In the genomic region with DNA sequence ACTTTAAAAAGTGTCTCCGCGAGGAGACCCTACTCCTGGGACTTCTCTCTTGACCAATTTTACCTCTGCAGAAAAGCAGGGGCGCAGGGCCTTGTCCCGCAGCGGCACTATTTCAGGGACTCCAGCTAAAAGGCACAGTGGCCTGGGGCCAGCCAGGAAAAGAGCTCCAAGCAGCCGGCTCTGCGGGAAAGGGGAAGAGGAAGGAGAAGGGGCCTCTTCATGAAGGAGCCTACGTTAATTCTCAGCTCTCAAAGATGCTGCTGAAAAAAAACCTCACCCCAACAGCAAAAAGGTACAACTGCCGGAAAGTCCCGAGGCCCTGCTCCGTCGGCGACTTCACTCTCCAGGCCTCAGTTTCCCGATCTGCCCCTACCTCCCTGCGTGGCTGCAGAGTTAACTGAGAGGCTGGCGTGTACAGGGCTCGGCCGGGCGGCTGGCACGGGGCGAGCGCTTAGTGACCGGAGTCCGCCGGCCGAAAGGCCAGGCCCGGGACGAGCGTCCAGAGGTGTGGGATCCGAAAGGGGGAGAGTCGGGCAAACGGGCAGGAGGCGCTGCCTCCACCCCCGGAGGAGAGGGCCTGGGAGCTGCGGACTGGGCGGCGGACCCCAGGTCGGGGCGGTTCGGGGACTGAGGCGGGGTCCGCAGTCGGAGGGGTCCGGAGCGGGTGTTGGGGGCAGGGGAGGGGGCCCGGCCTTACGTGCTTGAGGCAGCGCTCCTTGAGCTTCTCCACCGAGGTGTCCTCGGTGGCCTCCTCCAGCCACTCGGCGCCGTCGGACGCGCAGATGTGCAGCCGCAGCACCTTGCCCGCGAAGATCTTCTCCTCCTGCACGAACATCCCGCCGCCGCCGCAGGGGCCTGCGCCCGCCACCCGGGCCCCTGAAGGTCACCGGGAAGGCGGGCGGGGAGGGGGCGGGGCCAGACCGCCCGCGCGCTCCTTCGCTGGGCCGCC, we compare ENCODE assay signal across 8 cellular contexts. TPM values are rescaled to one million over a fixed set of nuclear protein-coding genes. Genes with fewer than 3 reads are reported as not detected.
DNase-seq lines count a peak whose midpoint lies in the region; ATAC-seq, FAIRE-seq and TF ChIP-seq lines count a peak whose summit lies in the region.

No MANE protein-coding gene starts in this region.

- ATAC-seq in HG02885 (IDR thresholded peaks at IDR 0.05; ENCODE audit: poor library complexity, unreplicated experiment) = peak; percentile 7
- peak; percentile 48 for ATAC-seq in RWPE2 (ENCODE audit: low read depth)

- H3K27ac Mint-ChIP-seq in endodermal cell = peak overlapping the region; percentile 84

- WGBS in endodermal cell (ENCODE audit: insufficient coverage in 1 of 2, insufficient read length in 1 of 2), 2 experiments = 4 to 8% methylated on average over 16 to 77 of the region's 77 CpGs

- peak overlapping the region; percentile 56 for H3K9ac ChIP-seq in endodermal cell (ENCODE audit: extremely low read depth, low read length, poor library complexity, severe bottlenecking)

- H3K4me3 Mint-ChIP-seq in endodermal cell = peak overlapping the region; percentile 84

- H3K4me1 Mint-ChIP-seq in endodermal cell = peaks cover 13% of the 10 kb centered on the region

- peak overlapping the region; percentile 71 for H3K4me3 ChIP-seq in RWPE2 (ENCODE audit: severe bottlenecking)
- H3K4me3 ChIP-seq in endodermal cell (ENCODE audit: low read length) = peak overlapping the region; percentile 82
- peak overlapping the region; percentile 76 to 93 for H3K4me3 ChIP-seq in muscle layer of duodenum (ENCODE audit: low read depth in 1 of 2, low read length in 2 of 2)

- peak overlapping the region; percentile 52 for H3K27ac ChIP-seq in RWPE2 (ENCODE audit: poor library complexity, severe bottlenecking)
- peak overlapping the region; percentile 38 for H3K27ac ChIP-seq in endodermal cell (ENCODE audit: low read depth, low read length)
- no peak overlapping the region for H3K27ac ChIP-seq in muscle layer of duodenum (ENCODE audit: low read length)

- no peak for FAIRE-seq in HTR-8/SVneo (lab: Jason Lieb, UNC)

- no peaks in the 10 kb centered on the region for H3K9me3 ChIP-seq in RWPE2 (ENCODE audit: severe bottlenecking)
- no peaks in the 10 kb centered on the region for H3K9me3 ChIP-seq in endodermal cell (ENCODE audit: control insufficient read depth, low read length)
- no peaks in the 10 kb centered on the region for H3K9me3 ChIP-seq in muscle layer of duodenum (ENCODE audit: control insufficient read depth in 1 of 2, low read length in 2 of 2)

- no peaks in the 10 kb centered on the region for H3K4me1 ChIP-seq in RWPE2 (ENCODE audit: insufficient read depth, poor library complexity, severe bottlenecking)
- H3K4me1 ChIP-seq in endodermal cell (ENCODE audit: control insufficient read depth, insufficient read depth, low read length) = peaks cover 5% of the 10 kb centered on the region
- peaks cover 10 to 14% of the 10 kb centered on the region in 2 donors for H3K4me1 ChIP-seq in muscle layer of duodenum (ENCODE audit: control insufficient read depth in 1 of 2, insufficient read depth in 2 of 2, low read length in 2 of 2)

- H3K27me3 ChIP-seq in RWPE2 (ENCODE audit: insufficient read depth, poor library complexity, severe bottlenecking) (no peaks in the 10 kb centered on the region), endodermal cell (ENCODE audit: control insufficient read depth, insufficient read depth, low read length, poor library complexity, severe bottlenecking) (peaks cover 4% of the 10 kb centered on the region), muscle layer of duodenum (ENCODE audit: low read depth, low read length) (no peaks in the 10 kb centered on the region)

- H3K27me3 Mint-ChIP-seq in endodermal cell (ENCODE audit: insufficient read depth) = peaks cover 3% of the 10 kb centered on the region

- H3K36me3 Mint-ChIP-seq in endodermal cell (ENCODE audit: low read depth) = peaks cover 2% of the 10 kb centered on the region

- no peak for TF ChIP-seq CTCF in RWPE2 (IDR thresholded peaks at IDR 0.05; ENCODE audit: poor library complexity, severe bottlenecking)
- TF ChIP-seq CTCF in endodermal cell (conservative IDR thresholded peaks at IDR 0.05) = no peak

- peak; percentile 48 for DNase-seq in SIG-M5 treated with dmso at 0.1 percent for 504 hours (lab: John Stamatoyannopoulos, UW; ENCODE audit: unreplicated experiment)
- no peak for DNase-seq in SIG-M5 (lab: John Stamatoyannopoulos, UW)
- DNase-seq in RWPE2 (ENCODE audit: low spot score) = peak; percentile 65
- peak; percentile 73 for DNase-seq in endodermal cell
- DNase-seq in NCI-H1092 treated with DMSO at 0.1 percent for 48 hours (lab: John Stamatoyannopoulos, UW) = no peak
- DNase-seq in HTR-8/SVneo (ENCODE audit: insufficient read length, low spot score) = no peak

- no peaks in the 10 kb centered on the region for H3K9me3 Mint-ChIP-seq in endodermal cell

- H3K36me3 ChIP-seq in RWPE2 (ENCODE audit: low read depth) (no peaks in the 10 kb centered on the region; the same call in 1 of the 2 replicates), endodermal cell (ENCODE audit: control insufficient read depth, insufficient read depth, low read length) (no peaks in the 10 kb centered on the region), muscle layer of duodenum (ENCODE audit: control insufficient read depth in 1 of 2, insufficient read depth in 2 of 2, low read length in 2 of 2) (no peaks in the 10 kb centered on the region)

RNA-seq across cellular contexts. Expression of a gene that starts 0.6 kb away (rescaled TPM):
- total RNA-seq in endodermal cell = 10 to 100 TPM; 47.9 to 48.4 TPM
- 43.3 TPM for polyA plus RNA-seq in endodermal cell (2013, experiment 1 of 2)
- 38.8 TPM for polyA plus RNA-seq in endodermal cell (2013, experiment 2 of 2)

RNA-seq across cellular contexts. Expression of a gene that starts 53.3 kb away (rescaled TPM):
- 10 to 100 TPM; 40.1 to 43.1 TPM for total RNA-seq in endodermal cell
- 36.8 TPM for polyA plus RNA-seq in endodermal cell (2013, experiment 1 of 2)
- polyA plus RNA-seq in endodermal cell (2013, experiment 2 of 2) = 37.7 TPM

Comparison
In these comparisons a context has a peak if more than half of its experiments do, and no peak if none do; other contexts are left out.
1. DNase-seq: peak in SIG-M5 treated with dmso at 0.1 percent for 504 hours (single experiment), RWPE2 (single experiment) and endodermal cell (single experiment); none in SIG-M5 (single experiment), NCI-H1092 treated with DMSO at 0.1 percent for 48 hours (single experiment) and HTR-8/SVneo (single experiment).
2. Peak in every context shown above with its lines, with median percentiles within 50 percentile points of each other: H3K4me3 ChIP-seq.